ENCODE assay signal across 16 cellular contexts in genomic region chr16:85984947-85985451, GRCh38.
DNase-seq lines count a peak whose midpoint lies in the region; ATAC-seq, FAIRE-seq and TF ChIP-seq lines count a peak whose summit lies in the region.
"Had no signal": no experiment of that assay in that cellular context is flagged by ENCODE, and none has a peak within 500 bp of the region (broad histone marks: within the 10 kb centered on the region; RNA-seq: fewer than 3 reads in every experiment).

No MANE protein-coding gene starts in this region.

- H3K36me3 Mint-ChIP-seq in activated naive CD8-positive, alpha-beta T cell treated with anti-CD3 and anti-CD28 coated beads for 36 hours, result no peaks in the 10 kb centered on the region
- no peaks in the 10 kb centered on the region for H3K36me3 Mint-ChIP-seq in CD4-positive, alpha-beta T cell (ENCODE audit: low read depth)

- H3K27ac Mint-ChIP-seq in activated naive CD8-positive, alpha-beta T cell treated with anti-CD3 and anti-CD28 coated beads for 36 hours, result peak overlapping the region; percentile 87
- no peak overlapping the region for H3K27ac Mint-ChIP-seq in CD4-positive, alpha-beta T cell

- no peaks in the 10 kb centered on the region for H3K27me3 ChIP-seq in CD4-positive, alpha-beta T cell (ENCODE audit: control insufficient read depth, insufficient read depth, low read length)

- POLR2A ChIA-PET in CD4-positive, alpha-beta T cell (lab: Charles Lee), result no interaction called here

- peak; percentile 28 for DNase-seq in Ammon's horn (ENCODE audit: low spot score)
- DNase-seq in GM18507 (ENCODE audit: extremely low spot score, insufficient read length, low read depth), result no peak
- DNase-seq in activated naive CD8-positive, alpha-beta T cell treated with anti-CD3 and anti-CD28 coated beads for 36 hours, result no peak
- peak; percentile 51 for DNase-seq in medulla oblongata (ENCODE audit: extremely low spot score)
- DNase-seq in retina, result no peak
- no peak for DNase-seq in CD4-positive, alpha-beta T cell
- DNase-seq: activated CD4-positive, CD25-positive, alpha-beta regulatory T cell treated with anti-CD3 and anti-CD28 coated beads, Interleukin-2, amount 50 U/mL, for 72 hours; mammary epithelial cell; NCI-H2029; pancreas; SK-N-SH; stomach had no signal

- CTCF ChIA-PET in CD4-positive, alpha-beta T cell (lab: Charles Lee), result interaction anchor here (5.8 kb wide), 1 partner anchor 164 kb away, joined by 53 read pairs; no protein-coding TSS in a partner anchor

- H3K9me3 Mint-ChIP-seq in activated naive CD8-positive, alpha-beta T cell treated with anti-CD3 and anti-CD28 coated beads for 36 hours, result no peaks in the 10 kb centered on the region
- no peaks in the 10 kb centered on the region for H3K9me3 Mint-ChIP-seq in CD4-positive, alpha-beta T cell

- peak; percentile 78 for FAIRE-seq in GM18507 (lab: Jason Lieb, UNC)
- FAIRE-seq: pancreas had no signal

- H3K4me1 Mint-ChIP-seq in activated naive CD8-positive, alpha-beta T cell treated with anti-CD3 and anti-CD28 coated beads for 36 hours, result peaks cover 64% of the 10 kb centered on the region
- H3K4me1 Mint-ChIP-seq in CD4-positive, alpha-beta T cell (ENCODE audit: low read depth), result peaks cover 12% of the 10 kb centered on the region

- intact Hi-C loops in CD4-positive, alpha-beta T cell (cut with DNase I, micrococcal nuclease), result no loop called here

- H3K27me3 Mint-ChIP-seq in activated naive CD8-positive, alpha-beta T cell treated with anti-CD3 and anti-CD28 coated beads for 36 hours, result no peaks in the 10 kb centered on the region
- H3K27me3 Mint-ChIP-seq in CD4-positive, alpha-beta T cell, result peaks cover 21% of the 10 kb centered on the region

- ATAC-seq in HG02759 (IDR thresholded peaks at IDR 0.05; ENCODE audit: unreplicated experiment), result no peak
- ATAC-seq in HG03432 (IDR thresholded peaks at IDR 0.05; ENCODE audit: unreplicated experiment), result no peak
- ATAC-seq in CD4-positive, alpha-beta T cell (ENCODE audit: poor library complexity), result no peak
- ATAC-seq: HCT116 had no signal

- no peak for TF ChIP-seq CTCF in CD4-positive, alpha-beta T cell (IDR thresholded peaks at IDR 0.05)

- H3K9me3 ChIP-seq in CD4-positive, alpha-beta T cell (ENCODE audit: control insufficient read depth, low read length), result no peaks in the 10 kb centered on the region
- H3K9me3 ChIP-seq: breast epithelium, pancreas, SK-N-SH, stomach had no signal

- H3K4me3 Mint-ChIP-seq in activated naive CD8-positive, alpha-beta T cell treated with anti-CD3 and anti-CD28 coated beads for 36 hours, result peak overlapping the region; percentile 15
- no peak overlapping the region for H3K4me3 Mint-ChIP-seq in CD4-positive, alpha-beta T cell

- H3K27ac ChIP-seq in CD4-positive, alpha-beta T cell (ENCODE audit: low read depth, low read length), result no peak overlapping the region
- H3K27ac ChIP-seq: breast epithelium, pancreas, stomach had no signal

Comparison
In these comparisons a context has a peak if more than half of its experiments do, and no peak if none do; other contexts are left out.
1. DNase-seq: peak in Ammon's horn (single experiment) and medulla oblongata (single experiment); none in GM18507 (single experiment), activated naive CD8-positive, alpha-beta T cell treated with anti-CD3 and anti-CD28 coated beads for 36 hours (single experiment), retina (single experiment) and CD4-positive, alpha-beta T cell (0 of 10).